ENCODE assay signal across 9 cellular contexts in the genomic region with DNA sequence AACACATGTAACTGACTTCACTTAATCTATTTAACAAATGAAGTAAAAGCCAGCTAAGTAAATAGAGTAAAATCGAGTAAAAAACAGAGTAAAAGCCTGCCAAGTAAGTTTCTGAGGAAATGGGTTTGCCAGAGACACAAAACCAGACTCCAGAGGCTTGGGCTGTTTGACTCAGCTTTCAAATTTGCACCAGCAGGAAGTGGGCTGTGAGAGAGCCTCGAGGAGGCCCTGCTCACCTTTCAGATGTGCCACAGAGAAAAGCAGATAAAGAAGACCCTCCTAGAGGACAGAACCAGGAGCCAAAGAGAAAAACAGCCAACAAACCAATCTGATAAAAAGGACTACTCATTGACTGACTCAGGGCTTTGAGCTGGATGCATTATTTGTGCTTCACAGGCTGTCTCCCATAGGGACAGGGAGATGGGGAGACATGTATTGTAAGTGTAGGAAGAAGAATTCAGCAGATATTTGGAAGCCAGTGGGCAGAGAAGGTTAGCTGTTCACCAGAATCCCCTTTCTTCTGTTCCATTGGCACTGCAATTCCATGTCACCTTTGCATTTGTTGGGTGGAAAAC. TPM values are rescaled to one million over a fixed set of nuclear protein-coding genes. Genes with fewer than 3 reads are reported as not detected.
DNase-seq lines count a peak whose midpoint lies in the region; ATAC-seq and TF ChIP-seq lines count a peak whose summit lies in the region.
"Had no signal": no experiment of that assay in that cellular context is flagged by ENCODE, and none has a peak within 500 bp of the region (broad histone marks: within the 10 kb centered on the region; RNA-seq: fewer than 3 reads in every experiment).

No MANE protein-coding gene starts in this region.

- CTCF ChIA-PET in SK-N-SH (lab: Yijun Ruan, JAX) = interaction anchor here (0.6 to 1.4 kb wide), 3 partner anchors 25 to 452 kb away, joined by 3 read pairs; no protein-coding TSS in a partner anchor

- H3K79me2 ChIP-seq in SK-N-SH (ENCODE audit: insufficient read depth) = no peaks in the 10 kb centered on the region

- TF ChIP-seq CTCF in SK-N-SH (IDR thresholded peaks at IDR 0.05) (no peak), lower leg skin (IDR thresholded peaks at IDR 0.05) (no peak), prostate gland (IDR thresholded peaks at IDR 0.05) (no peak)

- no peaks in the 10 kb centered on the region for H3K9me2 ChIP-seq in SK-N-SH

- H3K4me3 ChIP-seq in SK-N-SH (ENCODE audit: low read depth in 2 of 2, low read length in 1 of 2) (no peak overlapping the region), mesodermal cell (ENCODE audit: extremely low read depth, insufficient read depth, low read length, poor library complexity, severe bottlenecking) (no peak overlapping the region), lower leg skin (ENCODE audit: low read depth, poor library complexity, severe bottlenecking) (no peak overlapping the region), prostate gland (no peak overlapping the region), SJCRH30 (no peak overlapping the region)

- POLR2A ChIA-PET in SK-N-SH (lab: Yijun Ruan, JAX) = no interaction called here

- no peak for TF ChIP-seq POLR2A in lower leg skin (IDR thresholded peaks at IDR 0.05)
- TF ChIP-seq POLR2A in prostate gland (IDR thresholded peaks at IDR 0.05) = no peak

- no peak for TF ChIP-seq EP300 in SK-N-SH (IDR thresholded peaks at IDR 0.05; ENCODE audit: borderline replicate concordance in 1 of 2, low read depth in 1 of 2, low read length in 1 of 2)

- H3K9ac ChIP-seq in SK-N-SH = peak overlapping the region; percentile 3; the same call in 1 of the 2 replicates

- peak overlapping the region; percentile 38 for H3K4me2 ChIP-seq in SK-N-SH

- H3K27me3 ChIP-seq in SK-N-SH (ENCODE audit: insufficient read depth) (no peaks in the 10 kb centered on the region), prostate gland (replicated peaks; ENCODE audit: insufficient read depth) (no peaks in the 10 kb centered on the region), SJCRH30 (no peaks in the 10 kb centered on the region)

- H3K9me3 ChIP-seq in SK-N-SH (no peaks in the 10 kb centered on the region), mesodermal cell (ENCODE audit: control insufficient read depth, low read length) (no peaks in the 10 kb centered on the region), prostate gland (no peaks in the 10 kb centered on the region), SJCRH30 (replicated peaks) (no peaks in the 10 kb centered on the region)

- H3F3A ChIP-seq in SK-N-SH (replicated peaks; ENCODE audit: insufficient read depth) = peaks cover 13% of the 10 kb centered on the region

- H4K20me1 ChIP-seq in SK-N-SH (ENCODE audit: insufficient read depth) = no peaks in the 10 kb centered on the region

- TF ChIP-seq RAD21 in SK-N-SH (IDR thresholded peaks at IDR 0.05; ENCODE audit: low read length) = no peak

- H3K27ac ChIP-seq in SK-N-SH (ENCODE audit: low read depth in 2 of 2, low read length in 1 of 2) (peak overlapping the region in 1 of 2 experiments; percentile 58; a peak in 3 of 4 replicates), mesodermal cell (ENCODE audit: low read depth, low read length, severe bottlenecking) (peak overlapping the region; percentile 68), prostate gland (no peak overlapping the region), SJCRH30 (no peak overlapping the region)

- peak overlapping the region; percentile 73 for H2AFZ ChIP-seq in SK-N-SH (ENCODE audit: low read depth)

- ATAC-seq in GM18868 (IDR thresholded peaks at IDR 0.05; ENCODE audit: unreplicated experiment) = peak; percentile 94
- peak; percentile 83 for ATAC-seq in HG02588 (IDR thresholded peaks at IDR 0.05; ENCODE audit: unreplicated experiment)

- peaks cover 7 to 12% of the 10 kb centered on the region in 2 experiments for H3K36me3 ChIP-seq in SK-N-SH (replicated peaks in 1 of 2; ENCODE audit: control insufficient read depth in 1 of 2, insufficient read depth in 2 of 2, low read length in 1 of 2)
- no peaks in the 10 kb centered on the region for H3K36me3 ChIP-seq in mesodermal cell (ENCODE audit: control insufficient read depth, insufficient read depth, low read length)
- no peaks in the 10 kb centered on the region for H3K36me3 ChIP-seq in prostate gland
- no peaks in the 10 kb centered on the region; the same call in 1 of the 2 replicates for H3K36me3 ChIP-seq in SJCRH30

- no peak for DNase-seq in SK-N-SH
- DNase-seq in lower leg skin (ENCODE audit: low spot score in 2 of 2) = no peak
- no peak for DNase-seq in prostate gland (ENCODE audit: low spot score)
- no peak for DNase-seq in SW 1271 (lab: John Stamatoyannopoulos, UW)
- DNase-seq in SJCRH30 = no peak

- 4% methylated on average over 2 of the region's 2 CpGs for WGBS in SK-N-SH (ENCODE audit: low lambda C conversion rate)
- 44 to 47% methylated on average over 2 of the region's 2 CpGs for WGBS in mesodermal cell (ENCODE audit: insufficient coverage in 2 of 2), 2 experiments
- 37 to 42% methylated on average over 2 of the region's 2 CpGs for WGBS in lower leg skin, 2 donors
- WGBS in prostate gland = 15% methylated on average over 2 of the region's 2 CpGs

- H3K4me1 ChIP-seq in SK-N-SH (ENCODE audit: control insufficient read depth in 1 of 2, insufficient read depth in 2 of 2, low read depth in 1 of 2, low read length in 1 of 2) (peaks cover 3 to 11% of the 10 kb centered on the region in 2 experiments; a peak in 1 of 4 replicates), mesodermal cell (ENCODE audit: control insufficient read depth, insufficient read depth, low read length, poor library complexity, severe bottlenecking) (peaks cover 20% of the 10 kb centered on the region), prostate gland (replicated peaks) (no peaks in the 10 kb centered on the region), SJCRH30 (no peaks in the 10 kb centered on the region)

- intact Hi-C loops in lower leg skin (cut with DNase I; ENCODE audit: low total_unique reads) = no loop called here
- intact Hi-C loops in prostate gland (cut with DNase I) = no loop called here

TF ChIP-seq in SK-N-SH, 30 proteins besides CTCF, POLR2A, EP300 and RAD21:
- TF ChIP-seq, protein P1, sequence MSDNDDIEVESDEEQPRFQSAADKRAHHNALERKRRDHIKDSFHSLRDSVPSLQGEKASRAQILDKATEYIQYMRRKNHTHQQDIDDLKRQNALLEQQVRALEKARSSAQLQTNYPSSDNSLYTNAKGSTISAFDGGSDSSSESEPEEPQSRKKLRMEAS (IDR thresholded peaks at IDR 0.05; ENCODE audit: low read depth) = peak; percentile 26; the same call in 1 of the 2 replicates
- TF ChIP-seq FOXJ3 (CRISPR knock-in tag; IDR thresholded peaks at IDR 0.05) = no peak
- TF ChIP-seq JUND (IDR thresholded peaks at IDR 0.05) = no peak
- TF ChIP-seq TCF12 (IDR thresholded peaks at IDR 0.05) = peak; percentile 20; the same call in 1 of the 2 replicates
- TF ChIP-seq FOSL2 (IDR thresholded peaks at IDR 0.05; ENCODE audit: borderline replicate concordance, low read depth) = peak; percentile 15; the same call in 1 of the 2 replicates

RNA-seq across cellular contexts. Expression of gene AMACR, which starts 14.4 kb away (rescaled TPM):
- 11.8 and 14.0 TPM in 2 replicates for polyA plus RNA-seq in SK-N-SH (2012; rRNA removed)
- 13.0 and 14.4 TPM in 2 replicates for polyA plus RNA-seq in SK-N-SH (2012; cell fraction: cytosol; rRNA removed)
- polyA plus RNA-seq in SK-N-SH (2012; cell fraction: nucleus; rRNA removed) = 6.7 and 9.7 TPM in 2 replicates
- 16.1 TPM for polyA plus RNA-seq in mesodermal cell (2013, experiment 1 of 2)
- 15.4 TPM for polyA plus RNA-seq in mesodermal cell (2013, experiment 2 of 2)
- total RNA-seq in lower leg skin (10 to 100 TPM; 13.7 to 24.9 (median 15.4) TPM), prostate gland (10 to 100 TPM; 14.8 to 21.8 TPM)
- total RNA-seq in SJCRH30 (2014; rRNA removed; shearing (Covaris generic)) = 7.4 and 9.5 TPM in 2 replicates

RNA-seq across cellular contexts. Expression of gene C1QTNF3, which starts 20.8 kb away (rescaled TPM):
- polyA plus RNA-seq in SK-N-SH (2012; rRNA removed) = 1.5 and 1.6 TPM in 2 replicates
- 0.83 and 0.95 TPM in 2 replicates for polyA plus RNA-seq in SK-N-SH (2012; cell fraction: cytosol; rRNA removed)
- 7.5 and 10.7 TPM in 2 replicates for polyA plus RNA-seq in SK-N-SH (2012; cell fraction: nucleus; rRNA removed)
- 3.4 TPM for polyA plus RNA-seq in mesodermal cell (2013, experiment 1 of 2)
- polyA plus RNA-seq in mesodermal cell (2013, experiment 2 of 2) = 2.9 TPM
- total RNA-seq in lower leg skin (10 to 100 TPM in 1 of 4 donors, 1 to 10 TPM in 3; 3.3 to 14.9 (median 7.4) TPM), prostate gland (1 to 10 TPM; 1.6 to 8.2 TPM)
- total RNA-seq in SJCRH30 (2014; rRNA removed; shearing (Covaris generic)) = 16.1 and 16.9 TPM in 2 replicates

RNA-seq across cellular contexts. Expression of gene SLC45A2, which starts 37.7 kb away (rescaled TPM):
- polyA plus RNA-seq in SK-N-SH (2012; rRNA removed) = 0.02 TPM in 1 of 2 replicates, not detected in the other
- 0.01 TPM in 1 of 2 replicates, not detected in the other for polyA plus RNA-seq in SK-N-SH (2012; cell fraction: cytosol; rRNA removed)
- polyA plus RNA-seq in SK-N-SH (2012; cell fraction: nucleus; rRNA removed) = 0.12 and 0.15 TPM in 2 replicates
- polyA plus RNA-seq in mesodermal cell (2013, experiment 1 of 2) = 0.29 TPM
- 0.20 TPM for polyA plus RNA-seq in mesodermal cell (2013, experiment 2 of 2)
- total RNA-seq in lower leg skin (1 to 10 TPM in 3 of 4 donors, under 1 TPM in 1; 0.80 to 2.1 (median 1.3) TPM), prostate gland (under 1 TPM in 1 of 2 donors, not detected in 1; 0.09 TPM)
- total RNA-seq in SJCRH30 (2014; rRNA removed; shearing (Covaris generic)) = not detected in 2 replicates
- polyA plus RNA-seq: IgD-negative memory B cell had no signal
